In genomic region chr22:45163417-45164216, GRCh38 we compare ENCODE assay signal across 1 cellular context.
TF ChIP-seq lines count a peak whose summit lies in the region.

NUP50 (plus strand) TSS chr22:45163925; CDS start chr22:45168178, 4,253 bp downstream.

TF ChIP-seq in HepG2, 621 proteins besides CTCF, POLR2A, EP300 and RAD21 (continued from another document and continues in another):
- TF ChIP-seq PATZ1 (CRISPR knock-in tag; IDR thresholded peaks at IDR 0.05) (peak; percentile 49), KAT8 (CRISPR knock-in tag; IDR thresholded peaks at IDR 0.05) (no peak; the same call in 1 of the 2 replicates), ZNF513 (CRISPR knock-in tag; conservative IDR thresholded peaks at IDR 0.05) (no peak), U2AF1 (optimal IDR thresholded peaks at IDR 0.05; ENCODE audit: low read depth, low read length) (no peak), MAX (IDR thresholded peaks at IDR 0.05) (peak; percentile 96), ZNF547 (CRISPR knock-in tag; IDR thresholded peaks at IDR 0.05) (peak; percentile 97), ZNF451 (CRISPR knock-in tag; IDR thresholded peaks at IDR 0.05) (peak; percentile 60; the same call in 1 of the 2 replicates), TRIM22 (IDR thresholded peaks at IDR 0.05) (no peak), ZNF530 (CRISPR knock-in tag; IDR thresholded peaks at IDR 0.05; ENCODE audit: low read depth) (peak; percentile 80; the same call in 1 of the 2 replicates), PHB2 (IDR thresholded peaks at IDR 0.05; ENCODE audit: partially characterized antibody) (no peak), NFRKB (IDR thresholded peaks at IDR 0.05) (no peak), ZNF569 (CRISPR knock-in tag; IDR thresholded peaks at IDR 0.05; ENCODE audit: borderline replicate concordance) (no peak), HDAC6 (IDR thresholded peaks at IDR 0.05; ENCODE audit: low read depth, low read length) (no peak), SP2 (CRISPR knock-in tag; IDR thresholded peaks at IDR 0.05) (no peak), ZNF318 (CRISPR knock-in tag; IDR thresholded peaks at IDR 0.05) (peak; percentile 94), NAIF1 (CRISPR knock-in tag; IDR thresholded peaks at IDR 0.05; ENCODE audit: borderline replicate concordance) (peak; percentile 81; the same call in 1 of the 2 replicates), ZNF674 (CRISPR knock-in tag; IDR thresholded peaks at IDR 0.05; ENCODE audit: low read depth) (no peak), ZC3H13 (CRISPR knock-in tag; IDR thresholded peaks at IDR 0.05) (peak; percentile 92; the same call in 1 of the 2 replicates), FOXA1 (IDR thresholded peaks at IDR 0.05) (no peak), FOXA1 (CRISPR knock-in tag; IDR thresholded peaks at IDR 0.05) (peak; percentile 28; the same call in 1 of the 2 replicates), RBM22 (optimal IDR thresholded peaks at IDR 0.05; ENCODE audit: low read length) (no peak), MAFG (CRISPR knock-in tag; IDR thresholded peaks at IDR 0.05) (no peak), CHD2 (IDR thresholded peaks at IDR 0.05; ENCODE audit: low read depth, low read length) (peak; percentile 73), ZBTB20 (CRISPR knock-in tag; IDR thresholded peaks at IDR 0.05; ENCODE audit: borderline replicate concordance, low read depth) (peak; percentile 82; the same call in 1 of the 2 replicates), REL (CRISPR knock-in tag; conservative IDR thresholded peaks at IDR 0.05) (peak; percentile 98), SATB2 (CRISPR knock-in tag; IDR thresholded peaks at IDR 0.05) (peak; percentile 91), SNAPC2 (CRISPR knock-in tag; IDR thresholded peaks at IDR 0.05) (peak; percentile 85), DPF2 (CRISPR knock-in tag; IDR thresholded peaks at IDR 0.05; ENCODE audit: borderline replicate concordance, low read depth) (no peak), ZNF230 (CRISPR knock-in tag; IDR thresholded peaks at IDR 0.05) (peak; percentile 85), ZFP62 (CRISPR knock-in tag; IDR thresholded peaks at IDR 0.05) (no peak), NFATC3 (CRISPR knock-in tag; IDR thresholded peaks at IDR 0.05) (peak; percentile 97), MAF1 (CRISPR knock-in tag; IDR thresholded peaks at IDR 0.05; ENCODE audit: borderline replicate concordance) (no peak), SP1 (IDR thresholded peaks at IDR 0.05) (no peak), SP1 (CRISPR knock-in tag; IDR thresholded peaks at IDR 0.05) (0 out of 2 replicates have a peak, but pooled peaks have one; percentile 10), ZNF326 (CRISPR knock-in tag; IDR thresholded peaks at IDR 0.05; ENCODE audit: borderline replicate concordance) (no peak), ZNF3 (CRISPR knock-in tag; IDR thresholded peaks at IDR 0.05) (no peak), THAP11 (CRISPR knock-in tag; IDR thresholded peaks at IDR 0.05) (peak; percentile 76), KLF13 (CRISPR knock-in tag; IDR thresholded peaks at IDR 0.05) (0 out of 2 replicates have a peak, but pooled peaks have one; percentile 85), ZNF18 (CRISPR knock-in tag; IDR thresholded peaks at IDR 0.05; ENCODE audit: insufficient replicate concordance) (peak; percentile 67), ZNF431 (CRISPR knock-in tag; IDR thresholded peaks at IDR 0.05; ENCODE audit: borderline replicate concordance, low read depth) (peak; percentile 81; the same call in 1 of the 2 replicates), ZNF713 (CRISPR knock-in tag; IDR thresholded peaks at IDR 0.05) (no peak), ZNF740 (CRISPR knock-in tag; IDR thresholded peaks at IDR 0.05) (0 out of 2 replicates have a peak, but pooled peaks have one; percentile 28), JUN (CRISPR knock-in tag; IDR thresholded peaks at IDR 0.05) (peak; percentile 61; the same call in 1 of the 2 replicates), NR2F6 (IDR thresholded peaks at IDR 0.05) (no peak), NR2F6 (CRISPR knock-in tag; IDR thresholded peaks at IDR 0.05) (peak; percentile 62; the same call in 1 of the 2 replicates), MAFK (conservative IDR thresholded peaks at IDR 0.05 in 1 of 2, IDR thresholded peaks at IDR 0.05 in 1 of 2; ENCODE audit: low read length in 2 of 2) (no peak), REPIN1 (CRISPR knock-in tag; IDR thresholded peaks at IDR 0.05; ENCODE audit: borderline replicate concordance, low read depth) (peak; percentile 95), SIX4 (CRISPR knock-in tag; IDR thresholded peaks at IDR 0.05) (no peak), PRDM4 (CRISPR knock-in tag; IDR thresholded peaks at IDR 0.05; ENCODE audit: borderline replicate concordance) (no peak), SYNCRIP (IDR thresholded peaks at IDR 0.05; ENCODE audit: insufficient read depth, low read depth, low read length) (no peak), ZNF747 (CRISPR knock-in tag; IDR thresholded peaks at IDR 0.05; ENCODE audit: borderline replicate concordance) (peak; percentile 60; the same call in 1 of the 2 replicates), POLR2AphosphoS5 (IDR thresholded peaks at IDR 0.05; ENCODE audit: low read depth, low read length) (peak; percentile 63), ZKSCAN5 (CRISPR knock-in tag; IDR thresholded peaks at IDR 0.05) (no peak; the same call in 1 of the 2 replicates), IKZF1 (IDR thresholded peaks at IDR 0.05) (no peak), MXD4 (CRISPR knock-in tag; IDR thresholded peaks at IDR 0.05) (peak; percentile 94; the same call in 1 of the 2 replicates)
